In genomic region chr2:199830531-199830930, GRCh38 we compare ENCODE assay signal across 1 cellular context.
TF ChIP-seq lines count a peak whose summit lies in the region.

No MANE protein-coding gene starts in this region.

TF ChIP-seq in GM23338, 12 proteins besides CTCF, POLR2A, EP300 and RAD21 (continued from another document):
- no peak for TF ChIP-seq ZNF462 (CRISPR knock-in tag; IDR thresholded peaks at IDR 0.05)
